Comparison of ENCODE assay signal across 1 cellular context in genomic region chr16:28597692-28598261, GRCh38.
TF ChIP-seq lines count a peak whose summit lies in the region.

No MANE protein-coding gene starts in this region.

TF ChIP-seq in HepG2, 621 proteins besides CTCF, POLR2A, EP300 and RAD21 (continued from another document and continues in another):
- TF ChIP-seq, protein P1, sequence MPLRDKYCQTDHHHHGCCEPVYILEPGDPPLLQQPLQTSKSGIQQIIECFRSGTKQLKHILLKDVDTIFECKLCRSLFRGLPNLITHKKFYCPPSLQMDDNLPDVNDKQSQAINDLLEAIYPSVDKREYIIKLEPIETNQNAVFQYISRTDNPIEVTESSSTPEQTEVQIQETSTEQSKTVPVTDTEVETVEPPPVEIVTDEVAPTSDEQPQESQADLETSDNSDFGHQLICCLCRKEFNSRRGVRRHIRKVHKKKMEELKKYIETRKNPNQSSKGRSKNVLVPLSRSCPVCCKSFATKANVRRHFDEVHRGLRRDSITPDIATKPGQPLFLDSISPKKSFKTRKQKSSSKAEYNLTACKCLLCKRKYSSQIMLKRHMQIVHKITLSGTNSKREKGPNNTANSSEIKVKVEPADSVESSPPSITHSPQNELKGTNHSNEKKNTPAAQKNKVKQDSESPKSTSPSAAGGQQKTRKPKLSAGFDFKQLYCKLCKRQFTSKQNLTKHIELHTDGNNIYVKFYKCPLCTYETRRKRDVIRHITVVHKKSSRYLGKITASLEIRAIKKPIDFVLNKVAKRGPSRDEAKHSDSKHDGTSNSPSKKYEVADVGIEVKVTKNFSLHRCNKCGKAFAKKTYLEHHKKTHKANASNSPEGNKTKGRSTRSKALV (CRISPR knock-in tag; IDR thresholded peaks at IDR 0.05): no peak
- TF ChIP-seq NFE2 (CRISPR knock-in tag; IDR thresholded peaks at IDR 0.05) (no peak), DPF2 (CRISPR knock-in tag; IDR thresholded peaks at IDR 0.05; ENCODE audit: borderline replicate concordance, low read depth) (no peak), ZNF318 (CRISPR knock-in tag; IDR thresholded peaks at IDR 0.05) (no peak), FOXC1 (CRISPR knock-in tag; IDR thresholded peaks at IDR 0.05; ENCODE audit: borderline replicate concordance) (no peak), HOXA3 (CRISPR knock-in tag; IDR thresholded peaks at IDR 0.05) (no peak; the same call in 1 of the 2 replicates), RELA (CRISPR knock-in tag; IDR thresholded peaks at IDR 0.05) (no peak), TAF1 (CRISPR knock-in tag; IDR thresholded peaks at IDR 0.05) (peak; percentile 53; the same call in 1 of the 2 replicates), SMAD1 (CRISPR knock-in tag; IDR thresholded peaks at IDR 0.05; ENCODE audit: borderline replicate concordance, low read depth) (no peak), NR2C2 (CRISPR knock-in tag; IDR thresholded peaks at IDR 0.05; ENCODE audit: borderline replicate concordance) (no peak), HMGA1 (CRISPR knock-in tag; conservative IDR thresholded peaks at IDR 0.05) (no peak), CAMTA2 (CRISPR knock-in tag; IDR thresholded peaks at IDR 0.05; ENCODE audit: borderline replicate concordance) (no peak), ZKSCAN8 (CRISPR knock-in tag; IDR thresholded peaks at IDR 0.05; ENCODE audit: borderline replicate concordance) (no peak), FOXA1 (IDR thresholded peaks at IDR 0.05) (no peak), FOXA1 (CRISPR knock-in tag; IDR thresholded peaks at IDR 0.05) (no peak; the same call in 1 of the 2 replicates), HDAC1 (CRISPR knock-in tag; IDR thresholded peaks at IDR 0.05) (no peak), NFYB (CRISPR knock-in tag; IDR thresholded peaks at IDR 0.05) (no peak), ATM (IDR thresholded peaks at IDR 0.05; ENCODE audit: borderline replicate concordance) (no peak), MED13 (CRISPR knock-in tag; IDR thresholded peaks at IDR 0.05) (no peak), HNRNPK (IDR thresholded peaks at IDR 0.05; ENCODE audit: low read depth, low read length, poor library complexity, severe bottlenecking) (no peak), ZNF839 (CRISPR knock-in tag; IDR thresholded peaks at IDR 0.05; ENCODE audit: borderline replicate concordance) (no peak), ZBTB21 (CRISPR knock-in tag; IDR thresholded peaks at IDR 0.05) (no peak), SIX4 (CRISPR knock-in tag; IDR thresholded peaks at IDR 0.05) (no peak), ZNF460 (CRISPR knock-in tag; IDR thresholded peaks at IDR 0.05; ENCODE audit: borderline replicate concordance) (no peak), ZSCAN22 (CRISPR knock-in tag; IDR thresholded peaks at IDR 0.05) (no peak), ZNF296 (CRISPR knock-in tag; conservative IDR thresholded peaks at IDR 0.05) (no peak), PHF8 (CRISPR knock-in tag; IDR thresholded peaks at IDR 0.05) (peak; percentile 19; the same call in 1 of the 2 replicates), ZNF747 (CRISPR knock-in tag; IDR thresholded peaks at IDR 0.05; ENCODE audit: borderline replicate concordance) (no peak; the same call in 1 of the 2 replicates), FOXA3 (CRISPR knock-in tag; IDR thresholded peaks at IDR 0.05) (peak; percentile 25; the same call in 1 of the 2 replicates), ZNF572 (CRISPR knock-in tag; IDR thresholded peaks at IDR 0.05) (no peak), ZNF570 (CRISPR knock-in tag; IDR thresholded peaks at IDR 0.05; ENCODE audit: borderline replicate concordance) (no peak), RFXAP (CRISPR knock-in tag; IDR thresholded peaks at IDR 0.05; ENCODE audit: borderline replicate concordance) (no peak), MAFF (IDR thresholded peaks at IDR 0.05; ENCODE audit: low read depth, low read length) (no peak)
- TF ChIP-seq, protein P2, sequence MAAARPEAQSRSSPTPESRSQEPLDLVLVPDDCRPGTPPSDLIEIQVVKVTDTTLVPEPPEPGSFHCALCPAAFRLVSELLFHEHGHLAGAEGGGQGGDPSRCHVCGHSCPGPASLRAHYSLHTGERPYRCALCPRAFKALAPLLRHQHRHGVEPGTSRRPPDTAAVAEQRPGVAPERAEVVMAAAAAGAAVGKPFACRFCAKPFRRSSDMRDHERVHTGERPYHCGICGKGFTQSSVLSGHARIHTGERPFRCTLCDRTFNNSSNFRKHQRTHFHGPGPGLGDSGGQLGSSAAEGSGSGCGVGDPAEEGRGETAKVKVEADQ (CRISPR knock-in tag; IDR thresholded peaks at IDR 0.05; ENCODE audit: borderline replicate concordance): no peak
- TF ChIP-seq, protein P3, sequence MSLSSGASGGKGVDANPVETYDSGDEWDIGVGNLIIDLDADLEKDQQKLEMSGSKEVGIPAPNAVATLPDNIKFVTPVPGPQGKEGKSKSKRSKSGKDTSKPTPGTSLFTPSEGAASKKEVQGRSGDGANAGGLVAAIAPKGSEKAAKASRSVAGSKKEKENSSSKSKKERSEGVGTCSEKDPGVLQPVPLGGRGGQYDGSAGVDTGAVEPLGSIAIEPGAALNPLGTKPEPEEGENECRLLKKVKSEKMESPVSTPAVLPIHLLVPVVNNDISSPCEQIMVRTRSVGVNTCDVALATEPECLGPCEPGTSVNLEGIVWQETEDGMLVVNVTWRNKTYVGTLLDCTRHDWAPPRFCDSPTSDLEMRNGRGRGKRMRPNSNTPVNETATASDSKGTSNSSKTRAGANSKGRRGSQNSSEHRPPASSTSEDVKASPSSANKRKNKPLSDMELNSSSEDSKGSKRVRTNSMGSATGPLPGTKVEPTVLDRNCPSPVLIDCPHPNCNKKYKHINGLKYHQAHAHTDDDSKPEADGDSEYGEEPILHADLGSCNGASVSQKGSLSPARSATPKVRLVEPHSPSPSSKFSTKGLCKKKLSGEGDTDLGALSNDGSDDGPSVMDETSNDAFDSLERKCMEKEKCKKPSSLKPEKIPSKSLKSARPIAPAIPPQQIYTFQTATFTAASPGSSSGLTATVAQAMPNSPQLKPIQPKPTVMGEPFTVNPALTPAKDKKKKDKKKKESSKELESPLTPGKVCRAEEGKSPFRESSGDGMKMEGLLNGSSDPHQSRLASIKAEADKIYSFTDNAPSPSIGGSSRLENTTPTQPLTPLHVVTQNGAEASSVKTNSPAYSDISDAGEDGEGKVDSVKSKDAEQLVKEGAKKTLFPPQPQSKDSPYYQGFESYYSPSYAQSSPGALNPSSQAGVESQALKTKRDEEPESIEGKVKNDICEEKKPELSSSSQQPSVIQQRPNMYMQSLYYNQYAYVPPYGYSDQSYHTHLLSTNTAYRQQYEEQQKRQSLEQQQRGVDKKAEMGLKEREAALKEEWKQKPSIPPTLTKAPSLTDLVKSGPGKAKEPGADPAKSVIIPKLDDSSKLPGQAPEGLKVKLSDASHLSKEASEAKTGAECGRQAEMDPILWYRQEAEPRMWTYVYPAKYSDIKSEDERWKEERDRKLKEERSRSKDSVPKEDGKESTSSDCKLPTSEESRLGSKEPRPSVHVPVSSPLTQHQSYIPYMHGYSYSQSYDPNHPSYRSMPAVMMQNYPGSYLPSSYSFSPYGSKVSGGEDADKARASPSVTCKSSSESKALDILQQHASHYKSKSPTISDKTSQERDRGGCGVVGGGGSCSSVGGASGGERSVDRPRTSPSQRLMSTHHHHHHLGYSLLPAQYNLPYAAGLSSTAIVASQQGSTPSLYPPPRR (CRISPR knock-in tag; IDR thresholded peaks at IDR 0.05; ENCODE audit: borderline replicate concordance): no peak
- TF ChIP-seq, protein P4, sequence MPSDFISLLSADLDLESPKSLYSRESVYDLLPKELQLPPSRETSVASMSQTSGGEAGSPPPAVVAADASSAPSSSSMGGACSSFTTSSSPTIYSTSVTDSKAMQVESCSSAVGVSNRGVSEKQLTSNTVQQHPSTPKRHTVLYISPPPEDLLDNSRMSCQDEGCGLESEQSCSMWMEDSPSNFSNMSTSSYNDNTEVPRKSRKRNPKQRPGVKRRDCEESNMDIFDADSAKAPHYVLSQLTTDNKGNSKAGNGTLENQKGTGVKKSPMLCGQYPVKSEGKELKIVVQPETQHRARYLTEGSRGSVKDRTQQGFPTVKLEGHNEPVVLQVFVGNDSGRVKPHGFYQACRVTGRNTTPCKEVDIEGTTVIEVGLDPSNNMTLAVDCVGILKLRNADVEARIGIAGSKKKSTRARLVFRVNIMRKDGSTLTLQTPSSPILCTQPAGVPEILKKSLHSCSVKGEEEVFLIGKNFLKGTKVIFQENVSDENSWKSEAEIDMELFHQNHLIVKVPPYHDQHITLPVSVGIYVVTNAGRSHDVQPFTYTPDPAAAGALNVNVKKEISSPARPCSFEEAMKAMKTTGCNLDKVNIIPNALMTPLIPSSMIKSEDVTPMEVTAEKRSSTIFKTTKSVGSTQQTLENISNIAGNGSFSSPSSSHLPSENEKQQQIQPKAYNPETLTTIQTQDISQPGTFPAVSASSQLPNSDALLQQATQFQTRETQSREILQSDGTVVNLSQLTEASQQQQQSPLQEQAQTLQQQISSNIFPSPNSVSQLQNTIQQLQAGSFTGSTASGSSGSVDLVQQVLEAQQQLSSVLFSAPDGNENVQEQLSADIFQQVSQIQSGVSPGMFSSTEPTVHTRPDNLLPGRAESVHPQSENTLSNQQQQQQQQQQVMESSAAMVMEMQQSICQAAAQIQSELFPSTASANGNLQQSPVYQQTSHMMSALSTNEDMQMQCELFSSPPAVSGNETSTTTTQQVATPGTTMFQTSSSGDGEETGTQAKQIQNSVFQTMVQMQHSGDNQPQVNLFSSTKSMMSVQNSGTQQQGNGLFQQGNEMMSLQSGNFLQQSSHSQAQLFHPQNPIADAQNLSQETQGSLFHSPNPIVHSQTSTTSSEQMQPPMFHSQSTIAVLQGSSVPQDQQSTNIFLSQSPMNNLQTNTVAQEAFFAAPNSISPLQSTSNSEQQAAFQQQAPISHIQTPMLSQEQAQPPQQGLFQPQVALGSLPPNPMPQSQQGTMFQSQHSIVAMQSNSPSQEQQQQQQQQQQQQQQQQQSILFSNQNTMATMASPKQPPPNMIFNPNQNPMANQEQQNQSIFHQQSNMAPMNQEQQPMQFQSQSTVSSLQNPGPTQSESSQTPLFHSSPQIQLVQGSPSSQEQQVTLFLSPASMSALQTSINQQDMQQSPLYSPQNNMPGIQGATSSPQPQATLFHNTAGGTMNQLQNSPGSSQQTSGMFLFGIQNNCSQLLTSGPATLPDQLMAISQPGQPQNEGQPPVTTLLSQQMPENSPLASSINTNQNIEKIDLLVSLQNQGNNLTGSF (CRISPR knock-in tag; IDR thresholded peaks at IDR 0.05): no peak
- TF ChIP-seq, protein P5, sequence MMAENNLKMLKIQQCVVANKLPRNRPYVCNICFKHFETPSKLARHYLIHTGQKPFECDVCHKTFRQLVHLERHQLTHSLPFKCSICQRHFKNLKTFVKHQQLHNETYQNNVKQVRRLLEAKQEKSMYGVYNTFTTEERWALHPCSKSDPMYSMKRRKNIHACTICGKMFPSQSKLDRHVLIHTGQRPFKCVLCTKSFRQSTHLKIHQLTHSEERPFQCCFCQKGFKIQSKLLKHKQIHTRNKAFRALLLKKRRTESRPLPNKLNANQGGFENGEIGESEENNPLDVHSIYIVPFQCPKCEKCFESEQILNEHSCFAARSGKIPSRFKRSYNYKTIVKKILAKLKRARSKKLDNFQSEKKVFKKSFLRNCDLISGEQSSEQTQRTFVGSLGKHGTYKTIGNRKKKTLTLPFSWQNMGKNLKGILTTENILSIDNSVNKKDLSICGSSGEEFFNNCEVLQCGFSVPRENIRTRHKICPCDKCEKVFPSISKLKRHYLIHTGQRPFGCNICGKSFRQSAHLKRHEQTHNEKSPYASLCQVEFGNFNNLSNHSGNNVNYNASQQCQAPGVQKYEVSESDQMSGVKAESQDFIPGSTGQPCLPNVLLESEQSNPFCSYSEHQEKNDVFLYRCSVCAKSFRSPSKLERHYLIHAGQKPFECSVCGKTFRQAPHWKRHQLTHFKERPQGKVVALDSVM (CRISPR knock-in tag; IDR thresholded peaks at IDR 0.05): peak; percentile 89
